8 cellular contexts compared by ENCODE assay signal in genomic region chr21:38787461-38788274, GRCh38. TPM values are rescaled to one million over a fixed set of nuclear protein-coding genes. Genes with fewer than 3 reads are reported as not detected.
DNase-seq lines count a peak whose midpoint lies in the region; ATAC-seq and TF ChIP-seq lines count a peak whose summit lies in the region.

No MANE protein-coding gene starts in this region.

- no peaks in the 10 kb centered on the region for H3K36me3 ChIP-seq in CD8-positive, alpha-beta T cell (ENCODE audit: insufficient read depth, low read length)
- no peaks in the 10 kb centered on the region for H3K36me3 ChIP-seq in spleen

- no peaks in the 10 kb centered on the region for H3K9me3 ChIP-seq in CD8-positive, alpha-beta T cell (ENCODE audit: low read length)
- peaks cover 0 to 20% (median 5%) of the 10 kb centered on the region in 8 donors for H3K9me3 ChIP-seq in spleen

- H3K36me3 Mint-ChIP-seq in CD8-positive, alpha-beta T cell = no peaks in the 10 kb centered on the region

- no peaks in the 10 kb centered on the region for H3K27me3 ChIP-seq in CD8-positive, alpha-beta T cell (ENCODE audit: insufficient read depth, low read length)
- peaks cover 0 to 5% (median 0%) of the 10 kb centered on the region in 7 donors for H3K27me3 ChIP-seq in spleen (replicated peaks in 1 of 7)

- H3K4me3 ChIP-seq in CD8-positive, alpha-beta T cell (ENCODE audit: low read depth, low read length) = no peak overlapping the region
- no peak overlapping the region for H3K4me3 ChIP-seq in spleen

- no peak overlapping the region for H3K27ac Mint-ChIP-seq in CD8-positive, alpha-beta T cell

- CTCF ChIA-PET in CD8-positive, alpha-beta T cell (lab: Charles Lee) = no interaction called here

- 63 to 83% (median 75%) methylated on average over 19 of the region's 19 CpGs for WGBS in spleen, 5 donors

- TF ChIP-seq POLR2A in spleen (IDR thresholded peaks at IDR 0.05) = no peak

- TF ChIP-seq CTCF in CD8-positive, alpha-beta T cell (IDR thresholded peaks at IDR 0.05) = no peak
- TF ChIP-seq CTCF in spleen (IDR thresholded peaks at IDR 0.05 in 8 of 11, conservative IDR thresholded peaks at IDR 0.05 in 3 of 11) = no peak

- H3K9me3 Mint-ChIP-seq in CD8-positive, alpha-beta T cell = no peaks in the 10 kb centered on the region

- intact Hi-C loops in CD8-positive, alpha-beta T cell (cut with DNase I, micrococcal nuclease) = no loop called here
- intact Hi-C loops in spleen (cut with DNase I; ENCODE audit: low total_unique reads) = no loop called here

- no peak for ATAC-seq in CD8-positive, alpha-beta T cell

- H3K4me3 Mint-ChIP-seq in CD8-positive, alpha-beta T cell = no peak overlapping the region

- no peaks in the 10 kb centered on the region for H3K4me1 ChIP-seq in CD8-positive, alpha-beta T cell (ENCODE audit: insufficient read depth, low read length)
- H3K4me1 ChIP-seq in spleen = no peaks in the 10 kb centered on the region

- peak; percentile 50 for DNase-seq in NCI-H748 (lab: John Stamatoyannopoulos, UW; ENCODE audit: unreplicated experiment)
- no peak for DNase-seq in NCI-H748 treated with DMSO at 0.1 percent for 48 hours (lab: John Stamatoyannopoulos, UW)
- peak; percentile 95 for DNase-seq in NCI-H2196 (lab: John Stamatoyannopoulos, UW; ENCODE audit: unreplicated experiment)
- DNase-seq in dermis blood vessel endothelial cell = peak; percentile 47
- DNase-seq in stimulated activated CD8-positive, alpha-beta memory T cell treated with anti-CD3 and anti-CD28 coated beads, Interleukin-4, amount 100 ng/mL, for 48 hours = peak; percentile 42
- no peak for DNase-seq in putamen (ENCODE audit: low spot score)
- no peak for DNase-seq in CD8-positive, alpha-beta T cell
- no peak for DNase-seq in spleen

- POLR2A ChIA-PET in CD8-positive, alpha-beta T cell (lab: Charles Lee) = no interaction called here

- no peak overlapping the region for H3K27ac ChIP-seq in CD8-positive, alpha-beta T cell (ENCODE audit: low read depth, low read length)
- no peak overlapping the region for H3K27ac ChIP-seq in spleen

- H3K27me3 Mint-ChIP-seq in CD8-positive, alpha-beta T cell (ENCODE audit: low read depth) = no peaks in the 10 kb centered on the region

- peaks cover 6% of the 10 kb centered on the region for H3K4me1 Mint-ChIP-seq in CD8-positive, alpha-beta T cell (ENCODE audit: low read depth)

RNA-seq across cellular contexts. Expression of gene ETS2, which starts 18.1 kb away (rescaled TPM):
- total RNA-seq in dermis blood vessel endothelial cell = 26.2 and 30.1 TPM in 2 replicates
- 10 to 100 TPM in 1 of 2 experiments, 1 to 10 TPM in 1; 8.1 to 10.0 TPM for total RNA-seq in CD8-positive, alpha-beta T cell
- total RNA-seq in spleen = 100 to 1,000 TPM; 287 to 590 (median 388) TPM
- polyA plus RNA-seq in spleen = 100 to 1,000 TPM in 1 of 3 donors, 10 to 100 TPM in 2; 44.4 to 113 (median 44.6) TPM

Comparison
In these comparisons a context has a peak if more than half of its experiments do, and no peak if none do; other contexts are left out.
1. DNase-seq: peak in NCI-H748 (single experiment), NCI-H2196 (single experiment), dermis blood vessel endothelial cell (single experiment) and stimulated activated CD8-positive, alpha-beta memory T cell treated with anti-CD3 and anti-CD28 coated beads, Interleukin-4, amount 100 ng/mL, for 48 hours (single experiment); none in NCI-H748 treated with DMSO at 0.1 percent for 48 hours (single experiment), putamen (single experiment), CD8-positive, alpha-beta T cell (0 of 7) and spleen (single experiment).